Comparison of ENCODE assay signal across 1 cellular context in the genomic region with DNA sequence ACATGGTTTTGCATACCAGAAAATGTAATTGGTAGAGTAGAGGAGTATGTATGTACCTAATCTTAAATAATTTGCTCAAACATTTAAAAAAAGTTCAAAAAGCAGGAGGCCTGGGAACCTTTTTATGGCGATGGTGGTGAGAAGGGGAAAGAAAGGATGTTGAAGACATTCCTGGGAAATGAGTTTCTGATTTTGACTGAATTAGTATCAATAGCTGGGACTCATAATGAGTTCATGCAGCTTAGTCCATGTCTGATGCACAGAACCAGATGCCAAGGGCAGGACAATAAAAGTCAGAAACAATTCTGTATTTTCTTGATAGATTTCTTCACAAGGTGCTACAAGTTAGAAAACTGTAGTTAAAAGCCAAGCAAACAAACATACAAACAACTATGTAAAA.
TF ChIP-seq lines count a peak whose summit lies in the region.

No MANE protein-coding gene starts in this region.

TF ChIP-seq in WTC11, 78 proteins besides CTCF, POLR2A, EP300 and RAD21 (continued from another document):
- TF ChIP-seq, protein P1, sequence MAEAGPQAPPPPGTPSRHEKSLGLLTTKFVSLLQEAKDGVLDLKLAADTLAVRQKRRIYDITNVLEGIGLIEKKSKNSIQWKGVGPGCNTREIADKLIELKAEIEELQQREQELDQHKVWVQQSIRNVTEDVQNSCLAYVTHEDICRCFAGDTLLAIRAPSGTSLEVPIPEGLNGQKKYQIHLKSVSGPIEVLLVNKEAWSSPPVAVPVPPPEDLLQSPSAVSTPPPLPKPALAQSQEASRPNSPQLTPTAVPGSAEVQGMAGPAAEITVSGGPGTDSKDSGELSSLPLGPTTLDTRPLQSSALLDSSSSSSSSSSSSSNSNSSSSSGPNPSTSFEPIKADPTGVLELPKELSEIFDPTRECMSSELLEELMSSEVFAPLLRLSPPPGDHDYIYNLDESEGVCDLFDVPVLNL (CRISPR knock-in tag; IDR thresholded peaks at IDR 0.05; ENCODE audit: borderline replicate concordance, low read depth), result no peak
- TF ChIP-seq AR (CRISPR knock-in tag; IDR thresholded peaks at IDR 0.05), result no peak
- TF ChIP-seq NR1H2 (CRISPR knock-in tag; IDR thresholded peaks at IDR 0.05), result no peak
TF ChIP-seq in WTC11: peak in this region for 0.
